In the genomic region with DNA sequence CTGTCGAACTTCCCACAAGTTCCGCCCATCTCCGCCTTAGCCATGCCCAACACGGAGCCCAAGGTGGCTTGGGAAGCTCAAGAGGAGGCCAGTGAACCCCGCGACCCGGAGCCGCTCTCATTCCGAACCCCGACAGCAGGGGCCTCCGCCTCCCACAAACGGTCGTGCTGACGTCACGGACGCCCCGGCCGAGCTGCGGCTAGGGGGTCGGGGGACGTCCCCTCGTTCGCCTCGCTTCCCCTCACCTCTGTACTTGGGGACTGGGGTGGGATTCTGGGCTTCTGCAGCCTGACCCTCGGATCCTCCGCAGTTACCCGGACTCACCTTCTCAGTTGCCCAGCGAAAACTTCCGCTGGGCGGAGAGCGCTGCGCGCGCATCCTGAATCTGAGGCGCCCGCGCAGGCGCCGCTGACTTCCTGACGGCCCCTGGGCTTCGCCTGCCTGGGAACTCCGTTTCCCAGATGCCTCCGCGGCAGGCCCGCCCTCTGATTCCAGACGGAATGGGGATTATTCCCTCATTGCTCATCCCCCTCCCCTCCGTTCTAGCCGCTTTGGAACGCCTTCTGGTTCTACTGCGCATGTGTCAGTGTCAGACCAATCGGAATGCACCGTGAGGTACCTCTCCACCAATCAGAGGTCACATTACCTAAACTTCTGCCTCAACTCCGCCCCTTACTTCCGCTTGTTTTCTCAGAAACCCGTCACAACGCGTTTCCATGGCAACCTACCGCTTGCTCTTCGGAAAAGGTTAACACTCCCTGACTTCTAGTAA, we compare ENCODE assay signal across 8 cellular contexts. TPM values are rescaled to one million over a fixed set of nuclear protein-coding genes. Genes with fewer than 3 reads are reported as not detected.
DNase-seq lines count a peak whose midpoint lies in the region; ATAC-seq, FAIRE-seq and TF ChIP-seq lines count a peak whose summit lies in the region.

Gene VRK3, minus strand, starts transcription at position 351 of the 772 bp plus-strand sequence. CDS start 9,210 bp downstream, outside the sequence.

- H3K27me3 ChIP-seq in DND-41 (ENCODE audit: insufficient read depth, low read length, poor library complexity) (no peaks in the 10 kb centered on the region), muscle layer of colon (ENCODE audit: control insufficient read depth in 1 of 2, insufficient read depth in 2 of 2, low read length in 2 of 2) (no peaks in the 10 kb centered on the region)

- H4K20me1 ChIP-seq in DND-41 (ENCODE audit: insufficient read depth, low read length) = peaks cover 43% of the 10 kb centered on the region

- no peaks in the 10 kb centered on the region for H3K9me3 ChIP-seq in DND-41 (ENCODE audit: insufficient read depth, low read length, severe bottlenecking)
- H3K9me3 ChIP-seq in KOPT-K1 (ENCODE audit: insufficient read depth, low read length, poor library complexity, severe bottlenecking) = no peaks in the 10 kb centered on the region
- no peaks in the 10 kb centered on the region for H3K9me3 ChIP-seq in muscle layer of colon (ENCODE audit: low read length)

- H3K4me2 ChIP-seq in DND-41 (ENCODE audit: insufficient read depth, low read length) = peak within 1 kb of the TSS; percentile 86

- H3K79me2 ChIP-seq in DND-41 (ENCODE audit: insufficient read depth, low read length) = peaks cover 86% of the 10 kb centered on the region

- H3K4me1 ChIP-seq in DND-41 (ENCODE audit: insufficient read depth, low read length) (peaks cover 44% of the 10 kb centered on the region), muscle layer of colon (ENCODE audit: insufficient read depth, low read length) (peaks cover 24% of the 10 kb centered on the region)

- H3K4me3 ChIP-seq in DND-41 (ENCODE audit: low read depth in 1 of 2, low read length in 2 of 2) (peak within 1 kb of the TSS; percentile 75 to 92), muscle layer of colon (ENCODE audit: low read depth in 1 of 2, low read length in 2 of 2) (peak within 1 kb of the TSS; percentile 85 to 96)

- H3K4me3 Mint-ChIP-seq in activated T-cell treated with anti-CD3 and anti-CD28 coated beads, Interleukin-2, amount 50 U/mL, for 72 hours = peak within 1 kb of the TSS; percentile 91 to 94

- peaks cover 6 to 11% of the 10 kb centered on the region in 2 donors for H3K36me3 Mint-ChIP-seq in activated T-cell treated with anti-CD3 and anti-CD28 coated beads, Interleukin-2, amount 50 U/mL, for 72 hours (ENCODE audit: insufficient read depth in 2 of 2)

- TF ChIP-seq CTCF in DND-41 (IDR thresholded peaks at IDR 0.05; ENCODE audit: borderline replicate concordance, extremely low read depth, low read length, poor library complexity, severe bottlenecking) = peak; percentile 20

- H2AFZ ChIP-seq in DND-41 (ENCODE audit: low read depth, low read length) = peak within 1 kb of the TSS; percentile 94

- DNase-seq in DND-41 = peak; percentile 100
- peak; percentile 99 for DNase-seq in RCC 7860 (ENCODE audit: low spot score)
- DNase-seq in activated T-cell treated with anti-CD3 and anti-CD28 coated beads, Interleukin-2, amount 50 U/mL, for 72 hours = peak; percentile 96 to 98
- DNase-seq in stimulated activated CD8-positive, alpha-beta memory T cell treated with anti-CD3 and anti-CD28 coated beads, Interleukin-7, amount 100 ng/mL, for 24 hours (ENCODE audit: low read depth) = peak; percentile 95

- peaks cover 52% of the 10 kb centered on the region for H3K4me1 Mint-ChIP-seq in activated T-cell treated with anti-CD3 and anti-CD28 coated beads, Interleukin-2, amount 50 U/mL, for 72 hours (ENCODE audit: low read depth)

- FAIRE-seq in RCC 7860 (lab: Jason Lieb, UNC) = peak; percentile 87

- peak; percentile 85 for ATAC-seq in DND-41 (ENCODE audit: insufficient read depth, low read depth)
- peak; percentile 78 for ATAC-seq in GM21786 (IDR thresholded peaks at IDR 0.05; ENCODE audit: unreplicated experiment)
- peak; percentile 90 for ATAC-seq in activated T-cell treated with anti-CD3 and anti-CD28 coated beads, Interleukin-2, amount 50 U/mL, for 72 hours (replicated peaks in 1 of 2)
- peak; percentile 98 for ATAC-seq in esophagus mucosa

- H3K36me3 ChIP-seq in DND-41 (ENCODE audit: insufficient read depth, low read length) (peaks cover 18% of the 10 kb centered on the region), KOPT-K1 (ENCODE audit: insufficient read depth, low read length) (peaks cover 18% of the 10 kb centered on the region), muscle layer of colon (ENCODE audit: insufficient read depth, low read length) (no peaks in the 10 kb centered on the region)

- H3K9ac ChIP-seq in DND-41 (ENCODE audit: low read depth, low read length) (peak within 1 kb of the TSS; percentile 82), muscle layer of colon (ENCODE audit: low read length) (peak within 1 kb of the TSS; percentile 78)

- no peaks in the 10 kb centered on the region for H3K27me3 Mint-ChIP-seq in activated T-cell treated with anti-CD3 and anti-CD28 coated beads, Interleukin-2, amount 50 U/mL, for 72 hours (ENCODE audit: low read depth)

- peak within 1 kb of the TSS; percentile 95 for H3K27ac ChIP-seq in DND-41 (ENCODE audit: low read length)
- peak within 1 kb of the TSS; percentile 84 for H3K27ac ChIP-seq in KOPT-K1 (ENCODE audit: low read depth, low read length, poor library complexity, severe bottlenecking)
- peak within 1 kb of the TSS; percentile 99 for H3K27ac ChIP-seq in muscle layer of colon (ENCODE audit: low read depth, low read length)

- H3K9me3 Mint-ChIP-seq in activated T-cell treated with anti-CD3 and anti-CD28 coated beads, Interleukin-2, amount 50 U/mL, for 72 hours = no peaks in the 10 kb centered on the region

- peak within 1 kb of the TSS; percentile 98 for H3K27ac Mint-ChIP-seq in activated T-cell treated with anti-CD3 and anti-CD28 coated beads, Interleukin-2, amount 50 U/mL, for 72 hours

RNA-seq across cellular contexts. Expression of gene VRK3, which starts in this region (rescaled TPM):
- total RNA-seq in activated T-cell treated with anti-CD3 and anti-CD28 coated beads, Interleukin-2, amount 50 U/mL, for 72 hours = 10 to 100 TPM; 59.7 to 65.5 TPM
- 20.3 TPM for total RNA-seq in esophagus mucosa

Comparison
In these comparisons a context has a peak if more than half of its experiments do, and no peak if none do; other contexts are left out.
1. Peak in every context shown above with its lines: DNase-seq, ATAC-seq, H3K4me3 ChIP-seq and H3K27ac ChIP-seq.